ENCODE assay signal across 8 cellular contexts in genomic region chr15:40506964-40507571, GRCh38. TPM values are rescaled to one million over a fixed set of nuclear protein-coding genes. Genes with fewer than 3 reads are reported as not detected.
DNase-seq lines count a peak whose midpoint lies in the region; ATAC-seq and TF ChIP-seq lines count a peak whose summit lies in the region.

No MANE protein-coding gene starts in this region.

- TF ChIP-seq CTCF in fibroblast of villous mesenchyme (IDR thresholded peaks at IDR 0.05; ENCODE audit: insufficient read depth, low read depth, low read length) (peak; percentile 85), neural crest cell (conservative IDR thresholded peaks at IDR 0.05) (peak; percentile 74)

- DNase-seq in G401 (ENCODE audit: low spot score): peak; percentile 58
- DNase-seq in HuH-7 (ENCODE audit: low spot score): peak; percentile 84
- DNase-seq in RPMI7951 (ENCODE audit: low read depth): peak; percentile 82
- DNase-seq in activated T-helper 9 cell treated with anti-CD3 and anti-CD28 coated beads, Interleukin-2, amount 50 U/mL, for 16 hours (ENCODE audit: low read depth): peak; percentile 45
- peak; percentile 76 for DNase-seq in fibroblast of villous mesenchyme (ENCODE audit: low read depth)
- peak; percentile 80 for DNase-seq in neural crest cell (ENCODE audit: low read depth, low spot score)
- DNase-seq in stimulated activated naive CD8-positive, alpha-beta T cell treated with anti-CD3 and anti-CD28 coated beads, Interleukin-15, Interleukin-2, amounts not matched to agents 100 U/mL and 50 U/mL, for 24 hours: peak; percentile 82

- H3K4me3 Mint-ChIP-seq in neural crest cell: no peak overlapping the region

- no peaks in the 10 kb centered on the region for H3K36me3 Mint-ChIP-seq in neural crest cell (ENCODE audit: low read depth)

- H3K4me1 Mint-ChIP-seq in neural crest cell: peaks cover 21% of the 10 kb centered on the region

- no peaks in the 10 kb centered on the region for H3K9me3 Mint-ChIP-seq in neural crest cell

- in situ Hi-C loops in G401 (cut with HindIII; ENCODE audit: low sequenced_read_pairs): no loop called here

- ATAC-seq in stimulated activated naive CD8-positive, alpha-beta T cell treated with anti-CD3 and anti-CD28 coated beads, Interleukin-15, Interleukin-2, amounts not matched to agents 100 U/mL and 50 U/mL, for 24 hours: peak; percentile 92
- ATAC-seq in GM21515 (IDR thresholded peaks at IDR 0.05; ENCODE audit: unreplicated experiment): no peak

- peaks cover 58% of the 10 kb centered on the region for H3K27me3 Mint-ChIP-seq in neural crest cell (ENCODE audit: low read depth)

- no peak overlapping the region for H3K27ac Mint-ChIP-seq in neural crest cell (ENCODE audit: unreplicated experiment)

- peak overlapping the region; percentile 39 for H3K4me3 ChIP-seq in fibroblast of villous mesenchyme (ENCODE audit: low read depth, low read length)

RNA-seq across cellular contexts. Expression of gene CHST14, which starts 36.3 kb away (rescaled TPM):
- total RNA-seq in G401 (2014; rRNA removed; shearing (Covaris generic)): 5.8 and 6.5 TPM in 2 replicates
- total RNA-seq in RPMI7951 (2014; rRNA removed; shearing (Covaris generic)): 27.1 and 29.3 TPM in 2 replicates
- total RNA-seq in fibroblast of villous mesenchyme: 12.9 and 14.2 TPM in 2 replicates
- total RNA-seq in neural crest cell: 32.9 and 37.1 TPM in 2 replicates

RNA-seq across cellular contexts. Expression of gene CCDC32, which starts 57.8 kb away (rescaled TPM):
- total RNA-seq in G401 (2014; rRNA removed; shearing (Covaris generic)): 41.9 and 66.4 TPM in 2 replicates
- total RNA-seq in RPMI7951 (2014; rRNA removed; shearing (Covaris generic)): 24.8 and 53.7 TPM in 2 replicates
- total RNA-seq in fibroblast of villous mesenchyme: 11.9 and 20.7 TPM in 2 replicates
- total RNA-seq in neural crest cell: 19.2 and 19.9 TPM in 2 replicates
